35 cellular contexts compared by ENCODE assay signal in genomic region chr14:56632192-56632591, GRCh38.
"Had no signal": no experiment of that assay in that cellular context is flagged by ENCODE, and none has a peak within 500 bp of the region (broad histone marks: within the 10 kb centered on the region; RNA-seq: fewer than 3 reads in every experiment).

No MANE protein-coding gene starts in this region.

- H3K9me3 ChIP-seq: body of pancreas had no signal

- DNase-seq: activated CD4-positive, alpha-beta memory T cell treated with anti-CD3 and anti-CD28 coated beads, Interleukin-2, amount 10 ng/mL, durations not matched to agents 7 days and 5 days; activated CD4-positive, alpha-beta T cell treated with anti-CD3 and anti-CD28 coated beads for 1 hour; activated CD4-positive, alpha-beta T cell treated with anti-CD3 and anti-CD28 coated beads for 48 hours; activated CD4-positive, CD25-positive, alpha-beta regulatory T cell; activated CD8-positive, alpha-beta memory T cell treated with anti-CD3 and anti-CD28 coated beads for 24 hours; activated CD8-positive, alpha-beta memory T cell treated with anti-CD3 and anti-CD28 coated beads, Interleukin-2, amount 10 ng/mL, durations not matched to agents 7 days and 5 days; activated CD8-positive, alpha-beta memory T cell treated with anti-CD3 and anti-CD28 coated beads, Interleukin-2, amount 50 U/mL, for 48 hours; activated effector memory CD4-positive, alpha-beta T cell treated with anti-CD3 and anti-CD28 coated beads, Interleukin-2, amount 50 U/mL, for 16 hours; activated naive CD4-positive, alpha-beta T cell; activated naive CD4-positive, alpha-beta T cell treated with anti-CD3 and anti-CD28 coated beads, Interleukin-2, amount 50 U/mL, for 16 hours; activated naive CD8-positive, alpha-beta T cell treated with anti-CD3 and anti-CD28 coated beads for 36 hours; activated T-cell treated with anti-CD3 and anti-CD28 coated beads, Interleukin-2, amount 50 U/mL, for 72 hours; adrenal gland; body of pancreas; cerebellar nuclear complex; Kasumi-1; KG1; MM.1S; MV-4-11; NCI-H1092; NCI-H1417 treated with DMSO at 0.1 percent for 48 hours; NCI-H187 treated with DMSO at 0.1 percent for 48 hours; NCI-H2081 treated with DMSO at 0.1 percent for 48 hours; NCI-H226; NCI-H446 treated with DMSO at 0.1 percent for 48 hours; NCI-H524; NCI-H69; SW 1271; T-helper 1 cell; T-helper 2 cell; T-helper 9 cell; WERI-Rb-1 had no signal

- H3K27ac Mint-ChIP-seq: activated CD4-positive, alpha-beta memory T cell treated with anti-CD3 and anti-CD28 coated beads, Interleukin-2, amount 10 ng/mL, durations not matched to agents 7 days and 5 days; activated CD8-positive, alpha-beta memory T cell treated with anti-CD3 and anti-CD28 coated beads, Interleukin-2, amount 10 ng/mL, durations not matched to agents 7 days and 5 days; activated naive CD8-positive, alpha-beta T cell treated with anti-CD3 and anti-CD28 coated beads for 36 hours; activated T-cell treated with anti-CD3 and anti-CD28 coated beads, Interleukin-2, amount 50 U/mL, for 72 hours; activated T-helper 17 cell treated with anti-CD3 and anti-CD28 coated beads, Interleukin-2, amount 50 U/mL, for 72 hours had no signal

- H3K27me3 ChIP-seq: adrenal gland, body of pancreas, breast epithelium had no signal

- H3K4me1 ChIP-seq: adrenal gland, body of pancreas, breast epithelium had no signal

- H3K4me3 Mint-ChIP-seq: activated CD4-positive, alpha-beta memory T cell treated with anti-CD3 and anti-CD28 coated beads, Interleukin-2, amount 10 ng/mL, durations not matched to agents 7 days and 5 days; activated CD8-positive, alpha-beta memory T cell treated with anti-CD3 and anti-CD28 coated beads, Interleukin-2, amount 10 ng/mL, durations not matched to agents 7 days and 5 days; activated naive CD8-positive, alpha-beta T cell treated with anti-CD3 and anti-CD28 coated beads for 36 hours; activated T-cell treated with anti-CD3 and anti-CD28 coated beads, Interleukin-2, amount 50 U/mL, for 72 hours; activated T-helper 17 cell treated with anti-CD3 and anti-CD28 coated beads, Interleukin-2, amount 50 U/mL, for 72 hours had no signal

- H3K4me3 ChIP-seq: adrenal gland, body of pancreas, breast epithelium had no signal

- H3K27me3 Mint-ChIP-seq: activated CD4-positive, alpha-beta memory T cell treated with anti-CD3 and anti-CD28 coated beads, Interleukin-2, amount 10 ng/mL, durations not matched to agents 7 days and 5 days; activated CD8-positive, alpha-beta memory T cell treated with anti-CD3 and anti-CD28 coated beads, Interleukin-2, amount 10 ng/mL, durations not matched to agents 7 days and 5 days; activated naive CD8-positive, alpha-beta T cell treated with anti-CD3 and anti-CD28 coated beads for 36 hours; activated T-helper 17 cell treated with anti-CD3 and anti-CD28 coated beads, Interleukin-2, amount 50 U/mL, for 72 hours had no signal

- ATAC-seq: activated CD8-positive, alpha-beta memory T cell treated with anti-CD3 and anti-CD28 coated beads, Interleukin-2, amount 10 ng/mL, durations not matched to agents 7 days and 5 days; activated T-cell treated with anti-CD3 and anti-CD28 coated beads, Interleukin-2, amount 50 U/mL, for 72 hours; activated T-helper 17 cell treated with anti-CD3 and anti-CD28 coated beads, Interleukin-2, amount 50 U/mL, for 72 hours; body of pancreas; Panc1 had no signal

- H3K4me1 Mint-ChIP-seq: activated CD4-positive, alpha-beta memory T cell treated with anti-CD3 and anti-CD28 coated beads, Interleukin-2, amount 10 ng/mL, durations not matched to agents 7 days and 5 days; activated CD8-positive, alpha-beta memory T cell treated with anti-CD3 and anti-CD28 coated beads, Interleukin-2, amount 10 ng/mL, durations not matched to agents 7 days and 5 days; activated naive CD8-positive, alpha-beta T cell treated with anti-CD3 and anti-CD28 coated beads for 36 hours; activated T-helper 17 cell treated with anti-CD3 and anti-CD28 coated beads, Interleukin-2, amount 50 U/mL, for 72 hours had no signal

- H3K27ac ChIP-seq: adrenal gland, body of pancreas, breast epithelium, WERI-Rb-1 had no signal
